8 cellular contexts compared by ENCODE assay signal in the genomic region with DNA sequence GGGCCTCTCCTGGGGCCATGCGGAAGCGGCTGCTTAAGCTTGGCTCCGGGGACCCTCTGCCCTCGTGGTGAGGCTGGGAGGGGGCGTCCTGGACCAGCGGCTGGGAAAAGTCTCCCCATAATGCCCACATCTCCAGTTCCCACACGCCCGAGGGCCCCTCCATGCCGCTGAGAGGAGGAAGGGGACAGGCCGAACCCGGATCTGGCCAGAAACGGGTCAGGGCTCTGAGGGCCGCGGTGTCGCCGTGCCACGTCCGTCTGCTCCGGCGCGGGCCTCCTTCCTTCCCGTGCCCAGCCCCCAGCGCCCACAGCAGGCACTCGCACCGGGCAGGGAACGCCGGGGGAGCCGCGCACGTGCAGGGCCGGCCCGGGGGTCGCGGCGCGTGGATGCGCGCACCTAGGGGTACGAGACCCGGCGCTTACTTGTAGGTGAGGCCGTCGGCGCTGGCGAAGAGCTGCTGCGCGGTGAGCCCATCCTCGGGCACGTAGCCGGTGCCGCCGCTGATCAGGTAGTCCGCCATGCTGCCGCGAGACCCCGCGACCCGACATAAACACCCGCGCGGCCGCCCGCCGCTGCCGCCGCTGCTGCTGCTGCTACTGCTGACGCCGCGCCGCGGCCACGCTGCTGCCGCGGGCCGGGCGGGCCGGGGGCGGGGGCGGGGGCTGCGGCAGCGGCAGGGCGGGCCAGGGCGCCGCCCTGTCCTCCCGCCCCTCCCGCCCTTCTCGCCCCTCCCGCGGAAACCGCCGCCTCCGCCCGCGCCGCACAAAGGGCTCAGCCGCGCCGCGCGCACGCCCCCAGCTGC.
A peak's percentile ranks its signal among the peaks of the same experiment; 100 is the strongest.
DNase-seq lines count a peak whose midpoint lies in the region; ATAC-seq and TF ChIP-seq lines count a peak whose summit lies in the region.

No MANE protein-coding gene starts in this region.

- no peaks in the 10 kb centered on the region for H3K27me3 ChIP-seq in HL-60 (ENCODE audit: insufficient read depth, poor library complexity, severe bottlenecking)
- H3K27me3 ChIP-seq in layer of hippocampus (ENCODE audit: control insufficient read depth, insufficient read depth, low read length): no peaks in the 10 kb centered on the region

- H3K27ac ChIP-seq in HL-60 (replicated peaks) (peak overlapping the region; percentile 77), layer of hippocampus (ENCODE audit: low read depth, low read length) (peak overlapping the region; percentile 10)

- H3K4me3 ChIP-seq in HL-60 (replicated peaks; ENCODE audit: insufficient read depth, low read length): peak overlapping the region; percentile 77

- DNase-seq in COLO668 (lab: John Stamatoyannopoulos, UW; ENCODE audit: unreplicated experiment) (peak; percentile 57), HL-60 (ENCODE audit: low read depth in 1 of 2, low spot score in 1 of 2) (peak in 1 of 2 experiments; percentile 37), T-helper 9 cell (peak; percentile 62), T47D (ENCODE audit: low read depth in 1 of 2, low spot score in 1 of 2) (peak; percentile 51 to 56)
- peak; percentile 37 to 54 (median 41) for DNase-seq in stimulated activated CD4-positive, alpha-beta T cell treated with anti-CD3 and anti-CD28 coated beads, TNF-alpha, amount 100 ng/mL, for 4 hours (ENCODE audit: low read depth in 3 of 3)

- ATAC-seq in HG02588 (IDR thresholded peaks at IDR 0.05; ENCODE audit: unreplicated experiment) (no peak), HG02763 (IDR thresholded peaks at IDR 0.05; ENCODE audit: unreplicated experiment) (no peak)

- no peak for TF ChIP-seq CTCF in HL-60 (IDR thresholded peaks at IDR 0.05; ENCODE audit: insufficient read depth, low read length)

- in situ Hi-C loops in T47D (cut with HindIII; ENCODE audit: low pct_unique_long_range_greater_than_20kb, low sequenced_read_pairs): no loop called here
